ENCODE assay signal across 8 cellular contexts in genomic region chr19:3061214-3062161, GRCh38. TPM values are rescaled to one million over a fixed set of nuclear protein-coding genes. Genes with fewer than 3 reads are reported as not detected.
DNase-seq lines count a peak whose midpoint lies in the region; ATAC-seq and TF ChIP-seq lines count a peak whose summit lies in the region.

No MANE protein-coding gene starts in this region.

- H3K36me3 ChIP-seq in Caco-2 (ENCODE audit: control insufficient read depth, insufficient read depth, low read length) (no peaks in the 10 kb centered on the region), stomach (peaks cover 24 to 41% (median 37%) of the 10 kb centered on the region in 4 donors)

- peak overlapping the region; percentile 93 to 99 (median 97) for H3K27ac ChIP-seq in stomach

- H3K4me3 ChIP-seq in Caco-2 (ENCODE audit: low read depth, low read length), result peak overlapping the region; percentile 76
- peak overlapping the region; percentile 72 for H3K4me3 ChIP-seq in Jurkat, Clone E6-1 (ENCODE audit: low read length)
- peak overlapping the region; percentile 72 to 81 (median 76) for H3K4me3 ChIP-seq in stomach

- no peak for TF ChIP-seq EP300 in stomach (IDR thresholded peaks at IDR 0.05)

- H3K27me3 Mint-ChIP-seq in Caco-2 (ENCODE audit: insufficient read depth, unreplicated experiment) (no peaks in the 10 kb centered on the region), naive B cell (no peaks in the 10 kb centered on the region)

- peaks cover 5% of the 10 kb centered on the region for H3K4me1 ChIP-seq in Caco-2
- H3K4me1 ChIP-seq in stomach, result peaks cover 37 to 73% (median 69%) of the 10 kb centered on the region in 4 donors

- H3K9me3 ChIP-seq in Caco-2 (no peaks in the 10 kb centered on the region), stomach (no peaks in the 10 kb centered on the region)

- H3K4me1 Mint-ChIP-seq in Caco-2 (ENCODE audit: low read depth, unreplicated experiment) (peaks cover 6% of the 10 kb centered on the region), naive B cell (peaks cover 37 to 64% (median 58%) of the 10 kb centered on the region in 3 donors)

- POLR2A ChIA-PET in Caco-2 (lab: Charles Lee), result no interaction called here

- CTCF ChIA-PET in Caco-2 (lab: Charles Lee), result interaction anchor here (0.6 to 0.7 kb wide), 3 partner anchors 25 to 658 kb away, joined by 5 to 7 read pairs (median 7); no protein-coding TSS in a partner anchor

- BruUV-seq in Caco-2 (replicated peaks; lab: Mats Ljungman, UMichigan), result no TSS peak

- 0 to 4% (median 2%) methylated on average over 14 to 85 of the region's 85 CpGs for WGBS in stomach, 5 donors

- TF ChIP-seq CTCF in Caco-2 (IDR thresholded peaks at IDR 0.05; ENCODE audit: insufficient read depth in 1 of 2, low read depth in 1 of 2, low read length in 1 of 2, severe bottlenecking in 1 of 2, unreplicated experiment in 1 of 2), result peak in 1 of 2 experiments; percentile 36
- TF ChIP-seq CTCF in stomach (IDR thresholded peaks at IDR 0.05), result peak in 4 of 7 experiments; percentile 12 to 38 (median 20)

- H3K9me3 Mint-ChIP-seq in Caco-2 (ENCODE audit: unreplicated experiment) (no peaks in the 10 kb centered on the region), naive B cell (no peaks in the 10 kb centered on the region)

- intact Hi-C loops in Caco-2 (cut with micrococcal nuclease; ENCODE audit: unreplicated experiment), result loop anchor here (10.0 kb wide), 1 partner anchor 107 kb away; no protein-coding TSS in a partner anchor
- intact Hi-C loops in stomach (cut with DNase I; ENCODE audit: low total_unique reads), result no loop called here

- H3K36me3 Mint-ChIP-seq in Caco-2 (ENCODE audit: insufficient read depth, unreplicated experiment), result peaks cover 3% of the 10 kb centered on the region
- peaks cover 6 to 9% of the 10 kb centered on the region in 2 donors for H3K36me3 Mint-ChIP-seq in naive B cell

- H3K27ac Mint-ChIP-seq in Caco-2 (ENCODE audit: unreplicated experiment) (peak overlapping the region; percentile 55), naive B cell (peak overlapping the region in 4 of 6 donors; percentile 88 to 96 (median 93))

- TF ChIP-seq POLR2A in erythroblast (IDR thresholded peaks at IDR 0.05; ENCODE audit: low read length) (peak; percentile 38), stomach (IDR thresholded peaks at IDR 0.05) (no peak)

- H3K4me3 Mint-ChIP-seq in Caco-2 (ENCODE audit: unreplicated experiment), result peak overlapping the region; percentile 61
- H3K4me3 Mint-ChIP-seq in naive B cell, result peak overlapping the region; percentile 88 to 96 (median 92)

- no peak for DNase-seq in Caco-2
- peak; percentile 66 for DNase-seq in Jurkat, Clone E6-1 (ENCODE audit: low read depth, low spot score)
- DNase-seq in activated T-cell treated with anti-CD3 and anti-CD28 coated beads for 1 hour (ENCODE audit: low read depth), result peak; percentile 72
- DNase-seq in erythroblast (lab: John Stamatoyannopoulos, UW), result peak; percentile 74
- DNase-seq in naive B cell, result peak; percentile 83
- peak; percentile 52 for DNase-seq in stomach
- DNase-seq in KG1 (lab: John Stamatoyannopoulos, UW), result no peak
- no peak for DNase-seq in DMS79 (lab: John Stamatoyannopoulos, UW)

- H3K27me3 ChIP-seq in Caco-2 (replicated peaks; ENCODE audit: control insufficient read depth, insufficient read depth, low read length) (no peaks in the 10 kb centered on the region), stomach (no peaks in the 10 kb centered on the region)

- peak; percentile 62 to 74 for ATAC-seq in naive B cell (ENCODE audit: low read depth in 2 of 2)

RNA-seq across cellular contexts. Expression of gene TLE5, which starts 0.8 kb away (rescaled TPM):
- total RNA-seq in Caco-2 (2022) (132 and 144 TPM in 2 replicates), stomach (100 to 1,000 TPM; 126 to 386 (median 264) TPM)
- 1,043 TPM for polyA plus RNA-seq in Jurkat, Clone E6-1 (2012; ENCODE audit: insufficient read depth, insufficient read length)
- polyA plus RNA-seq in naive B cell (ENCODE audit: low read depth in 6 of 6) (100 to 1,000 TPM; 294 to 651 (median 379) TPM), stomach (100 to 1,000 TPM; 470 to 688 (median 669) TPM)

RNA-seq across cellular contexts. Expression of gene TLE2, which starts 32.4 kb away (rescaled TPM):
- total RNA-seq in Caco-2 (2022) (29.2 and 31.3 TPM in 2 replicates), stomach (10 to 100 TPM; 13.8 to 92.9 (median 47.2) TPM)
- polyA plus RNA-seq in Jurkat, Clone E6-1 (2012; ENCODE audit: insufficient read depth, insufficient read length), result 65.0 TPM
- polyA plus RNA-seq in naive B cell (ENCODE audit: low read depth in 6 of 6) (1 to 10 TPM in 4 of 6 donors, under 1 TPM in 1, not detected in 1; 0.84 to 2.3 (median 1.9) TPM), stomach (10 to 100 TPM; 21.4 to 24.1 (median 21.8) TPM)

RNA-seq across cellular contexts. Expression of gene GNA11, which starts 32.7 kb away (rescaled TPM):
- total RNA-seq in Caco-2 (2022) (50.0 and 50.7 TPM in 2 replicates), stomach (100 to 1,000 TPM in 1 of 5 donors, 10 to 100 TPM in 4; 40.6 to 204 (median 63.4) TPM)
- 1.2 TPM for polyA plus RNA-seq in Jurkat, Clone E6-1 (2012; ENCODE audit: insufficient read depth, insufficient read length)
- polyA plus RNA-seq in naive B cell (ENCODE audit: low read depth in 6 of 6) (1 to 10 TPM in 2 of 6 donors, under 1 TPM in 3, not detected in 1; 0.23 to 1.2 (median 0.99) TPM), stomach (10 to 100 TPM; 18.9 to 31.3 (median 25.5) TPM)

Comparison
In these comparisons a context has a peak if more than half of its experiments do, and no peak if none do; other contexts are left out.
1. DNase-seq: peak in Jurkat, Clone E6-1 (single experiment), activated T-cell treated with anti-CD3 and anti-CD28 coated beads for 1 hour (single experiment), erythroblast (2 of 2), naive B cell (single experiment) and stomach (single experiment); none in Caco-2 (0 of 2), KG1 (single experiment) and DMS79 (single experiment).
2. Peak in every context shown above with its lines, with median percentiles within 50 percentile points of each other: H3K4me3 ChIP-seq.